9 cellular contexts compared by ENCODE assay signal in genomic region chr4:175536852-175537453, GRCh38.
DNase-seq lines count a peak whose midpoint lies in the region; ATAC-seq lines count a peak whose summit lies in the region.
"Had no signal": no experiment of that assay in that cellular context is flagged by ENCODE, and none has a peak within 500 bp of the region (broad histone marks: within the 10 kb centered on the region; RNA-seq: fewer than 3 reads in every experiment).

No MANE protein-coding gene starts in this region.

- no peak overlapping the region for H3K4me3 ChIP-seq in adipocyte (ENCODE audit: low read length)

- no peaks in the 10 kb centered on the region for H3K27me3 ChIP-seq in adipocyte (replicated peaks; ENCODE audit: control insufficient read depth, insufficient read depth, low read length)

- H3K9ac ChIP-seq in adipocyte (ENCODE audit: low read length), result peak overlapping the region; percentile 55

- H3K36me3 ChIP-seq in adipocyte (ENCODE audit: control insufficient read depth, insufficient read depth, low read length, severe bottlenecking), result no peaks in the 10 kb centered on the region

- no peaks in the 10 kb centered on the region for H3K4me1 ChIP-seq in adipocyte (ENCODE audit: control insufficient read depth, insufficient read depth, low read length)

- peak; percentile 49 for DNase-seq in DMS 273 (lab: John Stamatoyannopoulos, UW; ENCODE audit: unreplicated experiment)
- DNase-seq in NCI-H1092 (lab: John Stamatoyannopoulos, UW), result peak; percentile 49
- peak; percentile 90 for DNase-seq in adipocyte (ENCODE audit: low read depth)
- DNase-seq in inferior parietal cortex (ENCODE audit: extremely low spot score), result peak; percentile 81
- no peak for DNase-seq in stimulated activated CD4-positive, alpha-beta T cell treated with anti-CD3 and anti-CD28 coated beads, Interleukin-12 subunit alpha, Interleukin-12 subunit beta, amount 100 ng/mL, for 4 hours
- DNase-seq in ecto neural progenitor cell (ENCODE audit: low spot score), result no peak
- DNase-seq: naive B cell had no signal

- ATAC-seq in GM21526 (IDR thresholded peaks at IDR 0.05; ENCODE audit: low FRiP score, unreplicated experiment) (peak; percentile 69), GM21390 (IDR thresholded peaks at IDR 0.05; ENCODE audit: unreplicated experiment) (no peak)

- peaks cover 8% of the 10 kb centered on the region for H3K9me3 ChIP-seq in adipocyte (ENCODE audit: control insufficient read depth, low read length)

Comparison
In these comparisons a context has a peak if more than half of its experiments do, and no peak if none do; other contexts are left out.
1. DNase-seq: peak in DMS 273 (single experiment), NCI-H1092 (single experiment), adipocyte (single experiment) and inferior parietal cortex (single experiment); none in stimulated activated CD4-positive, alpha-beta T cell treated with anti-CD3 and anti-CD28 coated beads, Interleukin-12 subunit alpha, Interleukin-12 subunit beta, amount 100 ng/mL, for 4 hours (single experiment) and ecto neural progenitor cell (single experiment).